ENCODE assay signal across 8 cellular contexts in genomic region chr10:132185601-132186487, GRCh38. TPM values are rescaled to one million over a fixed set of nuclear protein-coding genes. Genes with fewer than 3 reads are reported as not detected.
A peak's percentile ranks its signal among the peaks of the same experiment; 100 is the strongest.
DNase-seq lines count a peak whose midpoint lies in the region; ATAC-seq and TF ChIP-seq lines count a peak whose summit lies in the region.

No MANE protein-coding gene starts in this region.

- H3K9ac ChIP-seq in trophoblast cell (ENCODE audit: low read length), result no peak overlapping the region

- POLR2A ChIA-PET in A673 (lab: Charles Lee; ENCODE audit: low non-redundant PET), result no interaction called here

- 2 to 4% (median 3%) methylated on average over 49 to 99 of the region's 99 CpGs for WGBS in heart left ventricle, 4 donors
- no CpG with 5 or more reads among the region's 99 CpGs for WGBS in trophoblast cell (ENCODE audit: extremely low coverage, insufficient coverage, insufficient read length)

- in situ Hi-C loops in gastrocnemius medialis (cut with MboI; ENCODE audit: low sequenced_read_pairs in 4 of 4), result no loop called here

- no peaks in the 10 kb centered on the region for H3K79me2 ChIP-seq in trophoblast cell (ENCODE audit: control insufficient read depth, insufficient read depth, low read length, poor library complexity)

- H3K36me3 ChIP-seq in A673 (ENCODE audit: insufficient read depth, low read length, poor library complexity, severe bottlenecking), result no peaks in the 10 kb centered on the region
- H3K36me3 ChIP-seq in heart left ventricle, result no peaks in the 10 kb centered on the region
- H3K36me3 ChIP-seq in gastrocnemius medialis, result no peaks in the 10 kb centered on the region
- no peaks in the 10 kb centered on the region for H3K36me3 ChIP-seq in trophoblast cell (ENCODE audit: control insufficient read depth in 1 of 2, insufficient read depth in 2 of 2, low read length in 2 of 2)

- CTCF ChIA-PET in A673 (lab: Charles Lee), result no interaction called here

- no peak overlapping the region for H2AFZ ChIP-seq in trophoblast cell (ENCODE audit: insufficient read depth, low read length, poor library complexity)

- no peak overlapping the region for H2BK12ac ChIP-seq in trophoblast cell (ENCODE audit: low read length)

- intact Hi-C loops in A673 (cut with micrococcal nuclease; ENCODE audit: unreplicated experiment) (no loop called here), heart left ventricle (cut with DNase I) (no loop called here), gastrocnemius medialis (cut with DNase I; ENCODE audit: low total_unique reads) (no loop called here)

- no peak overlapping the region for H4K8ac ChIP-seq in trophoblast cell (ENCODE audit: low read depth, low read length)

- H3K18ac ChIP-seq in trophoblast cell (ENCODE audit: low read length), result no peak overlapping the region

- H3K4me3 ChIP-seq in A673 (ENCODE audit: low read depth, low read length, poor library complexity, severe bottlenecking), result peak overlapping the region; percentile 42
- H3K4me3 ChIP-seq in LNCaP clone FGC (ENCODE audit: low read depth, low read length), result peak overlapping the region; percentile 46
- H3K4me3 ChIP-seq in heart left ventricle, result peak overlapping the region; percentile 23 to 69 (median 56)
- peak overlapping the region; percentile 37 to 61 (median 51) for H3K4me3 ChIP-seq in gastrocnemius medialis
- no peak overlapping the region for H3K4me3 ChIP-seq in trophoblast cell (ENCODE audit: low read depth, low read length)

- no peak for DNase-seq in A673 (ENCODE audit: low spot score)
- DNase-seq in LNCaP clone FGC (ENCODE audit: low read depth), result no peak
- DNase-seq in activated effector memory CD4-positive, alpha-beta T cell treated with Interleukin-2 at 50 U/mL for 16 hours, result peak; percentile 26
- peak in 3 of 5 donors; percentile 49 to 67 (median 62) for DNase-seq in heart left ventricle
- DNase-seq in gastrocnemius medialis, result no peak
- DNase-seq in trophoblast cell, result no peak

- H3K27ac ChIP-seq in A673 (ENCODE audit: low read depth, low read length, poor library complexity, severe bottlenecking) (no peak overlapping the region), heart left ventricle (no peak overlapping the region), gastrocnemius medialis (no peak overlapping the region), trophoblast cell (ENCODE audit: low read depth, low read length) (no peak overlapping the region)

- H3K79me1 ChIP-seq in trophoblast cell (ENCODE audit: low read length), result no peaks in the 10 kb centered on the region

- no peak overlapping the region for H3K23ac ChIP-seq in trophoblast cell (ENCODE audit: low read length)

- no peaks in the 10 kb centered on the region for H3K9me3 ChIP-seq in A673 (ENCODE audit: low read depth, low read length, poor library complexity, severe bottlenecking)
- H3K9me3 ChIP-seq in heart left ventricle, result no peaks in the 10 kb centered on the region
- no peaks in the 10 kb centered on the region for H3K9me3 ChIP-seq in gastrocnemius medialis
- peaks cover 10% of the 10 kb centered on the region for H3K9me3 ChIP-seq in trophoblast cell (ENCODE audit: insufficient read depth, low read depth, low read length)

- no peak overlapping the region for H3K4me2 ChIP-seq in trophoblast cell (ENCODE audit: low read length)

- H3K4ac ChIP-seq in trophoblast cell (ENCODE audit: low read depth, low read length), result no peak overlapping the region

- H4K12ac ChIP-seq in trophoblast cell (ENCODE audit: low read depth, low read length), result no peak overlapping the region

- ATAC-seq in heart left ventricle, result peak; percentile 23 to 76 (median 70)
- ATAC-seq in gastrocnemius medialis, result peak in 1 of 2 donors; percentile 69
- ATAC-seq in HG03457 (IDR thresholded peaks at IDR 0.05; ENCODE audit: unreplicated experiment), result no peak
- no peak for ATAC-seq in HG03520 (IDR thresholded peaks at IDR 0.05; ENCODE audit: unreplicated experiment)

- TF ChIP-seq CTCF in A673 (conservative IDR thresholded peaks at IDR 0.05; ENCODE audit: low read depth, low read length) (no peak), LNCaP clone FGC (IDR thresholded peaks at IDR 0.05; ENCODE audit: control insufficient read depth, extremely low read depth, insufficient read depth) (no peak), heart left ventricle (IDR thresholded peaks at IDR 0.05) (no peak), gastrocnemius medialis (IDR thresholded peaks at IDR 0.05 in 4 of 5, conservative IDR thresholded peaks at IDR 0.05 in 1 of 5) (no peak)

- no peak overlapping the region for H2BK120ac ChIP-seq in trophoblast cell (ENCODE audit: insufficient read depth, low read length, poor library complexity)

- no peak overlapping the region for H2AK5ac ChIP-seq in trophoblast cell (ENCODE audit: low read length)

- H3K4me1 ChIP-seq in A673 (ENCODE audit: insufficient read depth, low read length, poor library complexity, severe bottlenecking) (peaks cover 10% of the 10 kb centered on the region), heart left ventricle (peaks cover 6 to 33% (median 19%) of the 10 kb centered on the region in 12 donors), gastrocnemius medialis (peaks cover 0 to 10% of the 10 kb centered on the region in 2 donors), trophoblast cell (ENCODE audit: control insufficient read depth in 1 of 2, insufficient read depth in 2 of 2, low read length in 2 of 2) (peaks cover 0 to 6% of the 10 kb centered on the region in 2 experiments)

- H3K14ac ChIP-seq in trophoblast cell (ENCODE audit: low read length), result no peak overlapping the region

- no TSS peak for BruUV-seq in A673 (replicated peaks; lab: Mats Ljungman, UMichigan)

- no peak overlapping the region for H2BK5ac ChIP-seq in trophoblast cell (ENCODE audit: low read depth, low read length, poor library complexity)

- H4K91ac ChIP-seq in trophoblast cell (ENCODE audit: low read depth, low read length), result no peak overlapping the region

- TF ChIP-seq POLR2A in heart left ventricle (IDR thresholded peaks at IDR 0.05), result no peak
- no peak for TF ChIP-seq POLR2A in gastrocnemius medialis (IDR thresholded peaks at IDR 0.05)

- H3K27me3 ChIP-seq in A673 (replicated peaks; ENCODE audit: insufficient read depth, low read depth, low read length, poor library complexity), result peaks cover 51% of the 10 kb centered on the region
- peaks cover 0 to 45% (median 22%) of the 10 kb centered on the region in 9 donors for H3K27me3 ChIP-seq in heart left ventricle
- H3K27me3 ChIP-seq in gastrocnemius medialis, result peaks cover 37 to 53% (median 41%) of the 10 kb centered on the region in 3 donors
- peaks cover 47% of the 10 kb centered on the region for H3K27me3 ChIP-seq in trophoblast cell (ENCODE audit: insufficient read depth, low read length)

RNA-seq across cellular contexts. Expression of gene DPYSL4, which starts 0.9 kb away (rescaled TPM):
- total RNA-seq in A673 (2021) (13.1 and 18.2 TPM in 2 replicates), heart left ventricle (100 to 1,000 TPM in 1 of 9 donors, 10 to 100 TPM in 8; 13.2 to 127 (median 45.9) TPM), gastrocnemius medialis (1 to 10 TPM in 1 of 4 donors, under 1 TPM in 3; 0.29 to 1.3 (median 0.46) TPM)
- 10 to 100 TPM in 1 of 2 donors, 1 to 10 TPM in 1; 4.0 to 33.1 TPM for polyA plus RNA-seq in heart left ventricle
- 2.4 and 2.8 TPM in 2 replicates for polyA plus RNA-seq in trophoblast cell (2013)

Comparison
In these comparisons a context has a peak if more than half of its experiments do, and no peak if none do; other contexts are left out.
1. DNase-seq: peak in activated effector memory CD4-positive, alpha-beta T cell treated with Interleukin-2 at 50 U/mL for 16 hours (single experiment) and heart left ventricle (3 of 5); none in A673 (single experiment), LNCaP clone FGC (single experiment), gastrocnemius medialis (0 of 2) and trophoblast cell (0 of 2).
2. ATAC-seq: peak in heart left ventricle (4 of 4); none in HG03457 (single experiment) and HG03520 (single experiment).